ENCODE assay signal across 16 cellular contexts in the genomic region with DNA sequence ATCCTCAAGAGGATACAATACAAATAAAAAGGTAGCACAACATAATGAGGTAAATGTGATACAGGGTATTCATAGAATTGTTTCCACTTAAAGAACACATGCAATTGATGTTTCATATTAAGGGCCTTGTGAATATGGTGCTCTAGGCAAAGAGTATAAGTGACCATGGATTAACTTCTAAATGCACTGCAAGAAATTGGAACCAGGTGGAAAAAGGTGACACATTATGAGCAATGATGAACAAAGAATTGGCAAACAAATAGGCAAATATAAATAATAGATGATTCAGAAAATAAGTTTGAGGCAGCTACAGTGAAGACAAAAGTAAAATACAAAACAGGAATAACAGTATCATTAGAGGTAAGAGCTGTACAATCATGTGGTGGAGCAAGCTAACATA.
DNase-seq lines count a peak whose midpoint lies in the region; ATAC-seq and TF ChIP-seq lines count a peak whose summit lies in the region.
"Had no signal": no experiment of that assay in that cellular context is flagged by ENCODE, and none has a peak within 500 bp of the region (broad histone marks: within the 10 kb centered on the region; RNA-seq: fewer than 3 reads in every experiment).

No MANE protein-coding gene starts in this region.

- no peak overlapping the region for H3K27ac ChIP-seq in foreskin keratinocyte
- no peak overlapping the region for H3K27ac ChIP-seq in PC-9
- H3K27ac ChIP-seq: BLaER1 treated with 17β-estradiol and CSF1 and Interleukin-3, amounts not matched to agents 10 nM and 100 nM had no signal

- intact Hi-C loops in PC-9 (cut with micrococcal nuclease; ENCODE audit: unreplicated experiment): no loop called here

- H3K4me1 ChIP-seq in foreskin keratinocyte (no peaks in the 10 kb centered on the region), PC-9 (replicated peaks; ENCODE audit: insufficient read depth) (no peaks in the 10 kb centered on the region)
- H3K4me1 ChIP-seq: BLaER1 treated with 17β-estradiol and CSF1 and Interleukin-3, amounts not matched to agents 10 nM and 100 nM had no signal

- no peak overlapping the region for H2AFZ ChIP-seq in PC-9

- DNase-seq in HFF-Myc (ENCODE audit: extremely low read depth, low read depth) (peak; percentile 16), NCI-H1436 treated with DMSO at 0.1 percent for 48 hours (lab: John Stamatoyannopoulos, UW) (peak; percentile 4), epithelial cell of esophagus (ENCODE audit: low read depth) (peak; percentile 55), foreskin keratinocyte (no peak), PC-9 (no peak), inferior parietal cortex (ENCODE audit: extremely low spot score) (no peak), NCI-H1048 (lab: John Stamatoyannopoulos, UW) (no peak)
- DNase-seq: CD8-positive, alpha-beta memory T cell; COR-L47; DMS 273 treated with DMSO at 0.1 percent for 48 hours; DMS53; DND-41; EL; H9 had no signal

- no peaks in the 10 kb centered on the region for H3K36me3 ChIP-seq in PC-9 (ENCODE audit: low read depth)
- H3K36me3 ChIP-seq: BLaER1 treated with 17β-estradiol and CSF1 and Interleukin-3, amounts not matched to agents 10 nM and 100 nM had no signal

- no peak overlapping the region for H3K4me2 ChIP-seq in PC-9
- H3K4me2 ChIP-seq: BLaER1 treated with 17β-estradiol and CSF1 and Interleukin-3, amounts not matched to agents 10 nM and 100 nM had no signal

- POLR2A ChIA-PET in PC-9 (lab: Charles Lee; ENCODE audit: unreplicated experiment): no interaction called here

- BruUV-seq in PC-9 (replicated peaks; lab: Mats Ljungman, UMichigan): no TSS peak

- no peaks in the 10 kb centered on the region for H3K27me3 ChIP-seq in foreskin keratinocyte
- H3K27me3 ChIP-seq in PC-9 (ENCODE audit: insufficient read depth, low read depth): no peaks in the 10 kb centered on the region
- H3K27me3 ChIP-seq: BLaER1 treated with 17β-estradiol and CSF1 and Interleukin-3, amounts not matched to agents 10 nM and 100 nM had no signal

- no peaks in the 10 kb centered on the region for H3F3A ChIP-seq in PC-9 (ENCODE audit: insufficient read depth, low read depth)

- no peaks in the 10 kb centered on the region for H3K9me3 ChIP-seq in PC-9 (ENCODE audit: insufficient read depth, low read depth)
- H3K9me3 ChIP-seq: BLaER1 treated with 17β-estradiol and CSF1 and Interleukin-3, amounts not matched to agents 10 nM and 100 nM had no signal

- TF ChIP-seq CTCF in HFF-Myc (IDR thresholded peaks at IDR 0.05; ENCODE audit: low read depth, low read length, missing control alignments): no peak
- TF ChIP-seq CTCF in epithelial cell of esophagus (IDR thresholded peaks at IDR 0.05; ENCODE audit: insufficient read depth, low read depth, low read length, missing control alignments): no peak
- TF ChIP-seq CTCF in foreskin keratinocyte (conservative IDR thresholded peaks at IDR 0.05): no peak
- no peak for TF ChIP-seq CTCF in PC-9 (conservative IDR thresholded peaks at IDR 0.05)

- H4K20me1 ChIP-seq in PC-9 (ENCODE audit: insufficient read depth): no peaks in the 10 kb centered on the region
- H4K20me1 ChIP-seq: BLaER1 treated with 17β-estradiol and CSF1 and Interleukin-3, amounts not matched to agents 10 nM and 100 nM had no signal

- H3K4me3 ChIP-seq in HFF-Myc (replicated peaks; ENCODE audit: low read depth, low read length): no peak overlapping the region
- no peak overlapping the region for H3K4me3 ChIP-seq in epithelial cell of esophagus (ENCODE audit: low read length)
- no peak overlapping the region for H3K4me3 ChIP-seq in PC-9
- H3K4me3 ChIP-seq: BLaER1 treated with 17β-estradiol and CSF1 and Interleukin-3, amounts not matched to agents 10 nM and 100 nM; GM12878 had no signal

- CTCF ChIA-PET in PC-9 (lab: Charles Lee): no interaction called here

- no peaks in the 10 kb centered on the region for H3K79me2 ChIP-seq in PC-9 (ENCODE audit: low read depth)

- ATAC-seq in foreskin keratinocyte: peak; percentile 18
- ATAC-seq: GM12878 had no signal

- H3K9me2 ChIP-seq in PC-9 (ENCODE audit: insufficient read depth): no peaks in the 10 kb centered on the region

Comparison
In these comparisons a context has a peak if more than half of its experiments do, and no peak if none do; other contexts are left out.
1. DNase-seq: peak in HFF-Myc (single experiment), NCI-H1436 treated with DMSO at 0.1 percent for 48 hours (single experiment) and epithelial cell of esophagus (single experiment); none in foreskin keratinocyte (0 of 2), PC-9 (0 of 2), inferior parietal cortex (single experiment) and NCI-H1048 (single experiment).